ENCODE assay signal across 8 cellular contexts in genomic region chr14:56117765-56118610, GRCh38. TPM values are rescaled to one million over a fixed set of nuclear protein-coding genes. Genes with fewer than 3 reads are reported as not detected.
DNase-seq lines count a peak whose midpoint lies in the region; ATAC-seq and TF ChIP-seq lines count a peak whose summit lies in the region.

TSS of gene PELI2 (plus strand) at chr14:56118411. CDS start at chr14:56118661, 250 bp downstream.

- DNase-seq in ACHN (peak; percentile 27), NCI-H526 treated with DMSO at 0.1 percent for 48 hours (lab: John Stamatoyannopoulos, UW) (peak; percentile 86), dermis blood vessel endothelial cell (peak; percentile 72), right lobe of liver (peak; percentile 77 to 83 (median 77))
- DNase-seq in activated CD4-positive, alpha-beta T cell treated with anti-CD3 and anti-CD28 coated beads, Interleukin-2, amount 50 U/mL, for 48 hours: peak; percentile 57 to 68
- DNase-seq in stimulated activated CD4-positive, alpha-beta T cell treated with anti-CD3 and anti-CD28 coated beads, Interleukin-4, amount 100 ng/mL, for 1 hour: peak; percentile 74

- H3K36me3 ChIP-seq in right lobe of liver: no peaks in the 10 kb centered on the region

- H3K4me1 ChIP-seq in right lobe of liver: peaks cover 0 to 11% (median 2%) of the 10 kb centered on the region in 4 donors

- peak; percentile 71 for ATAC-seq in GM19025 (IDR thresholded peaks at IDR 0.05; ENCODE audit: low read depth, unreplicated experiment)
- ATAC-seq in HG03280 (IDR thresholded peaks at IDR 0.05; ENCODE audit: unreplicated experiment): peak; percentile 71
- ATAC-seq in right lobe of liver: peak; percentile 76 to 87 (median 80)

- TF ChIP-seq POLR2A in right lobe of liver (IDR thresholded peaks at IDR 0.05): peak; percentile 75

- peak within 1 kb of the TSS; percentile 77 to 78 (median 78) for H3K4me3 ChIP-seq in right lobe of liver

- H3K9me3 ChIP-seq in right lobe of liver: no peaks in the 10 kb centered on the region

- peak within 1 kb of the TSS; percentile 85 to 86 (median 85) for H3K27ac ChIP-seq in right lobe of liver

- intact Hi-C loops in right lobe of liver (cut with DNase I): no loop called here

- TF ChIP-seq CTCF in right lobe of liver (IDR thresholded peaks at IDR 0.05): peak in 1 of 4 donors; percentile 9

- WGBS in right lobe of liver (ENCODE audit: insufficient coverage, low coverage, low lambda C conversion rate, missing lambda C conversion rate): 1% methylated on average over 18 of the region's 96 CpGs

- H3K27me3 ChIP-seq in right lobe of liver: no peaks in the 10 kb centered on the region

- in situ Hi-C loops in ACHN (cut with HindIII; ENCODE audit: low pct_ligation_motif_present, low pct_unique_long_range_greater_than_20kb, low sequenced_read_pairs): no loop called here

RNA-seq across cellular contexts. Expression of gene PELI2, which starts in this region (rescaled TPM):
- total RNA-seq in dermis blood vessel endothelial cell (12.4 and 25.5 TPM in 2 replicates), right lobe of liver (1 to 10 TPM; 1.1 to 3.2 (median 1.9) TPM)

Comparison
In these comparisons a context has a peak if more than half of its experiments do, and no peak if none do; other contexts are left out.
1. Peak in every context shown above with its lines: DNase-seq, ATAC-seq, H3K4me3 ChIP-seq and H3K27ac ChIP-seq.
2. DNase-seq: peak in every context shown above with its lines; median percentile 86 in NCI-H526 treated with DMSO at 0.1 percent for 48 hours; 77 in right lobe of liver; 74 in stimulated activated CD4-positive, alpha-beta T cell treated with anti-CD3 and anti-CD28 coated beads, Interleukin-4, amount 100 ng/mL, for 1 hour; 72 in dermis blood vessel endothelial cell; 62 in activated CD4-positive, alpha-beta T cell treated with anti-CD3 and anti-CD28 coated beads, Interleukin-2, amount 50 U/mL, for 48 hours; 27 in ACHN.